1 cellular context compared by ENCODE assay signal in the genomic region with DNA sequence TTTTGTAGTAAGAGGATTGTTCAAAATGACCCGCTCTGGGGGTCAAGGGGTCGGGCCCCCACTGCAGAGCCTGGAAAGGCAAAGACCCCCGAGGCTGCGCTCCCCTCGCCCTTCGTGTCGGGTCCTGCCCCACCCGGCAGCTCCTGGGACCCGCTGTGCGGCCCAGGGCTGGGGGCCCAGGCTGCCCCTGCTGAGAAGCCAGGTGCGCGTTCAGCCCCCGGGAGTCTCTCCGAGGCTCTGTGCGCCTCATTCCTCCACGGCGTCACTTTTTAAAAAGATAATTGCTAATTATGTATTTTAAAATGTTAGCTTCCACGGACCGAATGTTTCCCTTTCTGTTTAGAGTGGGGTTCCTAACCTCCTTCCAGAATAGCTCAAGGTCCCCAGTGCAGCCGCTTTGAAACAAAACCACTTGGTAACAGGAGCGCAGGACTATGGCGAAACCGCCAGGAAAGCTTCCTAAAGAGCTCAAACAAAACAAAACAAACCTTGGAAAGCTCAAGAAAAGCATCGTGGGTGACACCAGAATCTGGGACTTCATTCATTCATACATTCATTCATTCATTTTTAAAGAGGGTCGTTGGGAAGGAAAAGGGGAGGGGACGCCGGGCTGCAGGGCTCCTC.
TF ChIP-seq lines count a peak whose summit lies in the region.

No MANE protein-coding gene starts in this region.

TF ChIP-seq in H1, 55 proteins besides CTCF, POLR2A, EP300 and RAD21:
- TF ChIP-seq TAF7 (optimal IDR thresholded peaks at IDR 0.05; ENCODE audit: borderline replicate concordance, low read depth, low read length) (peak; percentile 9), NANOG (IDR thresholded peaks at IDR 0.05; ENCODE audit: insufficient read depth, low read depth, low read length, poor library complexity, severe bottlenecking) (no peak), HDAC2 (IDR thresholded peaks at IDR 0.05; ENCODE audit: borderline replicate concordance in 1 of 2, low read depth in 2 of 2, low read length in 2 of 2) (0 out of 4 replicates have a peak, but pooled peaks of 1 of the 2 experiments have one; percentile 2), CEBPB (IDR thresholded peaks at IDR 0.05; ENCODE audit: low read depth, low read length) (peak; percentile 27; the same call in 1 of the 2 replicates), ASH2L (IDR thresholded peaks at IDR 0.05; ENCODE audit: low read length) (peak; percentile 92)
- TF ChIP-seq, protein P1, sequence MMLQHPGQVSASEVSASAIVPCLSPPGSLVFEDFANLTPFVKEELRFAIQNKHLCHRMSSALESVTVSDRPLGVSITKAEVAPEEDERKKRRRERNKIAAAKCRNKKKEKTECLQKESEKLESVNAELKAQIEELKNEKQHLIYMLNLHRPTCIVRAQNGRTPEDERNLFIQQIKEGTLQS (IDR thresholded peaks at IDR 0.05; ENCODE audit: insufficient read depth, low read depth, low read length) = no peak
